In genomic region chr3:46369675-46370132, GRCh38 we compare ENCODE assay signal across 11 cellular contexts. TPM values are rescaled to one million over a fixed set of nuclear protein-coding genes. Genes with fewer than 3 reads are reported as not detected.
DNase-seq lines count a peak whose midpoint lies in the region; ATAC-seq lines count a peak whose summit lies in the region.
"Had no signal": no experiment of that assay in that cellular context is flagged by ENCODE, and none has a peak within 500 bp of the region (broad histone marks: within the 10 kb centered on the region; RNA-seq: fewer than 3 reads in every experiment).

No MANE protein-coding gene starts in this region.

- peaks cover 61% of the 10 kb centered on the region for H3K4me1 Mint-ChIP-seq in activated CD4-positive, alpha-beta T cell treated with anti-CD3 and anti-CD28 coated beads, Interleukin-2, amount 10 ng/mL, durations not matched to agents 24 days and 14 days
- H3K4me1 Mint-ChIP-seq in activated naive CD4-positive, alpha-beta T cell treated with anti-CD3 and anti-CD28 coated beads, Interleukin-2, amount 10 ng/mL, durations not matched to agents 7 days and 5 days, result peaks cover 76% of the 10 kb centered on the region

- peak; percentile 70 for ATAC-seq in HG03045 (IDR thresholded peaks at IDR 0.05; ENCODE audit: unreplicated experiment)
- peak; percentile 90 for ATAC-seq in stimulated activated naive CD8-positive, alpha-beta T cell treated with anti-CD3 and anti-CD28 coated beads, Interleukin-15, Interleukin-2, amounts not matched to agents 100 U/mL and 50 U/mL, for 24 hours
- ATAC-seq in HG03159 (IDR thresholded peaks at IDR 0.05; ENCODE audit: unreplicated experiment), result no peak
- ATAC-seq: gastroesophageal sphincter had no signal

- intact Hi-C loops in activated CD4-positive, alpha-beta T cell treated with anti-CD3 and anti-CD28 coated beads, Interleukin-2, amount 10 ng/mL, durations not matched to agents 24 days and 14 days (cut with micrococcal nuclease), result loop anchor here (1.0 to 10.0 kb wide), 10 partner anchors 9 to 605 kb away; partner anchors contain the start of genes CCR1 and CCR2

- DNase-seq in activated CD4-positive, alpha-beta T cell treated with anti-CD3 and anti-CD28 coated beads, Interleukin-2, amount 10 ng/mL, durations not matched to agents 24 days and 14 days, result peak; percentile 80
- DNase-seq in activated CD4-positive, alpha-beta T cell treated with anti-CD3 and anti-CD28 coated beads for 4 hours, result no peak
- DNase-seq in activated naive CD4-positive, alpha-beta T cell treated with anti-CD3 and anti-CD28 coated beads, Interleukin-2, amount 10 ng/mL, durations not matched to agents 7 days and 5 days, result peak; percentile 34
- peak; percentile 32 for DNase-seq in stimulated activated naive CD8-positive, alpha-beta T cell treated with anti-CD3 and anti-CD28 coated beads, Interleukin-15, Interleukin-2, amounts not matched to agents 100 U/mL and 50 U/mL, for 24 hours
- DNase-seq in NCI-H774 (lab: John Stamatoyannopoulos, UW) (no peak), mucosa of gallbladder (ENCODE audit: low spot score) (no peak)
- DNase-seq: naive B cell, NCI-H187 treated with DMSO at 0.1 percent for 48 hours had no signal

- CTCF ChIA-PET in activated naive CD4-positive, alpha-beta T cell treated with anti-CD3 and anti-CD28 coated beads, Interleukin-2, amount 10 ng/mL, durations not matched to agents 7 days and 5 days (lab: Charles Lee), result interaction anchor here (0.9 to 14.4 kb wide), 27 partner anchors 8 to 431 kb away, joined by 3 to 228 read pairs (median 12); partner anchors contain the start of genes CCR1, CCR2 and CXCR6

- H3K27ac Mint-ChIP-seq in activated CD4-positive, alpha-beta T cell treated with anti-CD3 and anti-CD28 coated beads, Interleukin-2, amount 10 ng/mL, durations not matched to agents 24 days and 14 days, result peak overlapping the region; percentile 90
- H3K27ac Mint-ChIP-seq in activated naive CD4-positive, alpha-beta T cell treated with anti-CD3 and anti-CD28 coated beads, Interleukin-2, amount 10 ng/mL, durations not matched to agents 7 days and 5 days, result peak overlapping the region; percentile 83

- H3K9me3 Mint-ChIP-seq in activated CD4-positive, alpha-beta T cell treated with anti-CD3 and anti-CD28 coated beads, Interleukin-2, amount 10 ng/mL, durations not matched to agents 24 days and 14 days, result peaks cover 9% of the 10 kb centered on the region
- H3K9me3 Mint-ChIP-seq in activated naive CD4-positive, alpha-beta T cell treated with anti-CD3 and anti-CD28 coated beads, Interleukin-2, amount 10 ng/mL, durations not matched to agents 7 days and 5 days, result peaks cover 4% of the 10 kb centered on the region
- H3K9me3 Mint-ChIP-seq: naive B cell had no signal

- H3K27me3 Mint-ChIP-seq in activated CD4-positive, alpha-beta T cell treated with anti-CD3 and anti-CD28 coated beads, Interleukin-2, amount 10 ng/mL, durations not matched to agents 24 days and 14 days, result peaks cover 37% of the 10 kb centered on the region
- H3K27me3 Mint-ChIP-seq in activated naive CD4-positive, alpha-beta T cell treated with anti-CD3 and anti-CD28 coated beads, Interleukin-2, amount 10 ng/mL, durations not matched to agents 7 days and 5 days, result peaks cover 20% of the 10 kb centered on the region

- H3K36me3 Mint-ChIP-seq in activated CD4-positive, alpha-beta T cell treated with anti-CD3 and anti-CD28 coated beads, Interleukin-2, amount 10 ng/mL, durations not matched to agents 24 days and 14 days (ENCODE audit: low read depth), result peaks cover 9% of the 10 kb centered on the region
- H3K36me3 Mint-ChIP-seq in activated naive CD4-positive, alpha-beta T cell treated with anti-CD3 and anti-CD28 coated beads, Interleukin-2, amount 10 ng/mL, durations not matched to agents 7 days and 5 days, result peaks cover 22% of the 10 kb centered on the region
- H3K36me3 Mint-ChIP-seq: naive B cell had no signal

- peak overlapping the region; percentile 60 for H3K4me3 Mint-ChIP-seq in activated CD4-positive, alpha-beta T cell treated with anti-CD3 and anti-CD28 coated beads, Interleukin-2, amount 10 ng/mL, durations not matched to agents 24 days and 14 days
- peak overlapping the region; percentile 41 for H3K4me3 Mint-ChIP-seq in activated naive CD4-positive, alpha-beta T cell treated with anti-CD3 and anti-CD28 coated beads, Interleukin-2, amount 10 ng/mL, durations not matched to agents 7 days and 5 days
- H3K4me3 Mint-ChIP-seq: naive B cell had no signal

RNA-seq across cellular contexts. Expression of gene CCR5, which starts 1.0 kb away (rescaled TPM):
- 1.7 and 2.3 TPM in 2 replicates for total RNA-seq in activated CD4-positive, alpha-beta T cell treated with anti-CD3 and anti-CD28 coated beads, Interleukin-2, amount 10 ng/mL, durations not matched to agents 24 days and 14 days
- total RNA-seq in mucosa of gallbladder, result 3.9 TPM

RNA-seq across cellular contexts. Expression of gene CCR2, which starts 15.8 kb away (rescaled TPM):
- total RNA-seq in activated CD4-positive, alpha-beta T cell treated with anti-CD3 and anti-CD28 coated beads, Interleukin-2, amount 10 ng/mL, durations not matched to agents 24 days and 14 days, result 6.1 and 6.8 TPM in 2 replicates
- 4.1 TPM for total RNA-seq in mucosa of gallbladder

RNA-seq across cellular contexts. Expression of gene CCRL2, which starts 37.4 kb away (rescaled TPM):
- 1.7 and 1.9 TPM in 2 replicates for total RNA-seq in activated CD4-positive, alpha-beta T cell treated with anti-CD3 and anti-CD28 coated beads, Interleukin-2, amount 10 ng/mL, durations not matched to agents 24 days and 14 days
- total RNA-seq in mucosa of gallbladder, result 9.1 TPM

Comparison
In these comparisons a context has a peak if more than half of its experiments do, and no peak if none do; other contexts are left out.
1. DNase-seq: peak in activated CD4-positive, alpha-beta T cell treated with anti-CD3 and anti-CD28 coated beads, Interleukin-2, amount 10 ng/mL, durations not matched to agents 24 days and 14 days (single experiment), activated naive CD4-positive, alpha-beta T cell treated with anti-CD3 and anti-CD28 coated beads, Interleukin-2, amount 10 ng/mL, durations not matched to agents 7 days and 5 days (single experiment) and stimulated activated naive CD8-positive, alpha-beta T cell treated with anti-CD3 and anti-CD28 coated beads, Interleukin-15, Interleukin-2, amounts not matched to agents 100 U/mL and 50 U/mL, for 24 hours (single experiment); none in activated CD4-positive, alpha-beta T cell treated with anti-CD3 and anti-CD28 coated beads for 4 hours (0 of 2), NCI-H774 (single experiment) and mucosa of gallbladder (single experiment).